8 cellular contexts compared by ENCODE assay signal in the genomic region with DNA sequence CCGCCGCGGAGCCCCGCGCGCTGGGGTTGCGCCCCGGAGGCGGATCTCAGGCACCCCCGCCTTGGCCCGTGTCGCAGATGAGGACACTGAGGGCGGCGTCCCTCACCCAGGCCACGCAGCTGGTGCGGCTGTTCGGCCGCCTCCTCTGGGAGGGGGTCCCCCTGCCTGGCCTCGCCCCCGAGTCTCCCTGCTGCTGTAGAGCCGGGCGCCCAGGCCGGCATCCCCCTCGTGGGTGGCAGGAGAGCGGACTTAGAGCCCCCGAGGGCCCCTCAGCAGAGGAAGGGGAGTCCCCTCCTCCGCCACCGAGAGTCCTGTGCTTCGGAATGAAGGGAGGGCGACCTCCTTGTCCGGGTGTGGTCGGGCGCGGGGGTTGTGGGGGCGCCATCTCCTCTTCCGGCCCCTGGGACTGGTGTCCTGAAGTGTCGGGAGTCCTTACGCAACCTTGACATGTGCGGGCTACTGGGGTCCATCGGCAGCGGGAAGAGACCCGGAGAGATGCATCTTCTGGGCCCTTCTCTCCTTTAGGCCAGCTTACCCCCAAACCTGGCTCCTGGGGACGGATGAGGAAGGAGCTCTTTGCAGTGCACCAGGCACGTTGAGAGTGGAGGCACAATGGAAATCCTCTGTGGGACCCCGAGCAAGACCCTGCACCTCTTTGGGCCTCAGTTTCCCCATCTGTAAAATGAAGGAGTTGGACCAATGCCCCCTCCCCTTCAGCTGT. TPM values are rescaled to one million over a fixed set of nuclear protein-coding genes. Genes with fewer than 3 reads are reported as not detected.
A peak's percentile ranks its signal among the peaks of the same experiment; 100 is the strongest.
DNase-seq lines count a peak whose midpoint lies in the region; ATAC-seq and TF ChIP-seq lines count a peak whose summit lies in the region.

No MANE protein-coding gene starts in this region.

- H2BK15ac ChIP-seq in H9 (ENCODE audit: low read depth, low read length), result no peak overlapping the region

- no peak overlapping the region for H4K5ac ChIP-seq in H9 (ENCODE audit: insufficient read length, low read depth, low read length)

- no peaks in the 10 kb centered on the region for H3K36me3 Mint-ChIP-seq in CD14-positive monocyte
- H3K36me3 Mint-ChIP-seq in H9 (ENCODE audit: insufficient read depth in 1 of 3, low read depth in 3 of 3), result no peaks in the 10 kb centered on the region; a peak in 1 of 7 replicates
- H3K36me3 Mint-ChIP-seq in nephron progenitor cell (ENCODE audit: low read depth), result no peaks in the 10 kb centered on the region

- peaks cover 11% of the 10 kb centered on the region for H3K4me1 Mint-ChIP-seq in CD14-positive monocyte
- H3K4me1 Mint-ChIP-seq in H9, result peaks cover 2 to 3% of the 10 kb centered on the region in 2 experiments; a peak in 2 of 4 replicates
- peaks cover 6% of the 10 kb centered on the region for H3K4me1 Mint-ChIP-seq in nephron progenitor cell

- peaks cover 6% of the 10 kb centered on the region for H3K23me2 ChIP-seq in H9 (ENCODE audit: insufficient read length, low read depth, low read length, poor library complexity, severe bottlenecking)

- no peak overlapping the region for H3T11ph ChIP-seq in H9 (ENCODE audit: low read length)

- H2BK20ac ChIP-seq in H9 (ENCODE audit: low read depth, low read length, poor library complexity, severe bottlenecking), result no peak overlapping the region

- no peaks in the 10 kb centered on the region for H3K4me1 ChIP-seq in H9 (ENCODE audit: insufficient read depth, low read length)

- H3K79me1 ChIP-seq in H9 (ENCODE audit: insufficient read depth, low read depth, low read length, poor library complexity, severe bottlenecking), result no peaks in the 10 kb centered on the region

- WGBS in H9 (ENCODE audit: extremely low coverage, insufficient read length, low lambda C conversion rate), result no CpG with 5 or more reads among the region's 45 CpGs

- no peak overlapping the region for H4K8ac ChIP-seq in H9 (replicated peaks; ENCODE audit: insufficient read length, low read depth, low read length)

- intact Hi-C loops in CD14-positive monocyte (cut with micrococcal nuclease), result loop anchor here (1.0 to 2.0 kb wide), 2 partner anchors 221 kb away; no protein-coding TSS in a partner anchor

- no peak overlapping the region for H2BK5ac ChIP-seq in H9 (ENCODE audit: insufficient read length, low read length)

- peaks cover 23 to 58% (median 30%) of the 10 kb centered on the region in 3 donors for H3K27me3 Mint-ChIP-seq in CD14-positive monocyte (ENCODE audit: low read depth in 3 of 3)
- peaks cover 55% of the 10 kb centered on the region for H3K27me3 Mint-ChIP-seq in H9 (ENCODE audit: low read depth)
- H3K27me3 Mint-ChIP-seq in nephron progenitor cell (ENCODE audit: low read depth, poor library complexity), result peaks cover 67% of the 10 kb centered on the region

- H3K23ac ChIP-seq in H9 (ENCODE audit: insufficient read length, low read depth, low read length), result no peak overlapping the region

- H3K79me2 ChIP-seq in H9 (ENCODE audit: insufficient read depth, low read length), result no peaks in the 10 kb centered on the region

- H4K20me1 ChIP-seq in H9 (ENCODE audit: control insufficient read depth, insufficient read depth, insufficient read length), result no peaks in the 10 kb centered on the region

- H2AFZ ChIP-seq in H9 (ENCODE audit: low read length), result no peak overlapping the region

- no peak overlapping the region for H2BK120ac ChIP-seq in H9 (ENCODE audit: low read depth, low read length, poor library complexity, severe bottlenecking)

- TF ChIP-seq CTCF in CD14-positive monocyte (IDR thresholded peaks at IDR 0.05) (no peak), H9 (conservative IDR thresholded peaks at IDR 0.05) (no peak), epithelial cell of esophagus (IDR thresholded peaks at IDR 0.05; ENCODE audit: insufficient read depth, low read depth, low read length, missing control alignments) (no peak), nephron progenitor cell (IDR thresholded peaks at IDR 0.05) (no peak)

- no peak overlapping the region for H4K91ac ChIP-seq in H9 (ENCODE audit: insufficient read length, low read depth, low read length)

- H2BK12ac ChIP-seq in H9 (ENCODE audit: insufficient read length, low read depth, low read length), result no peak overlapping the region

- H3K27ac ChIP-seq in H9 (ENCODE audit: insufficient read length, low read depth, low read length), result no peak overlapping the region

- no peak overlapping the region for H3K56ac ChIP-seq in H9 (ENCODE audit: insufficient read length, low read depth, low read length)

- no peak overlapping the region for H2AK5ac ChIP-seq in H9 (ENCODE audit: insufficient read length, low read length)

- no peak overlapping the region for H3K14ac ChIP-seq in H9 (ENCODE audit: insufficient read depth, low read length)

- H3K27me3 ChIP-seq in H9 (ENCODE audit: insufficient read depth, low read length), result peaks cover 10% of the 10 kb centered on the region

- H3K9ac ChIP-seq in H9 (ENCODE audit: extremely low read depth, insufficient read length, low read length), result no peak overlapping the region

- ATAC-seq in HG03439 (IDR thresholded peaks at IDR 0.05; ENCODE audit: unreplicated experiment), result no peak
- no peak for ATAC-seq in HG03520 (IDR thresholded peaks at IDR 0.05; ENCODE audit: unreplicated experiment)

- DNase-seq in CD14-positive monocyte (ENCODE audit: low spot score) (no peak), H9 (peak; percentile 57), SW480 (ENCODE audit: low spot score) (peak; percentile 47), epithelial cell of esophagus (ENCODE audit: low read depth) (no peak), nephron progenitor cell (no peak), OCI-M2 (lab: John Stamatoyannopoulos, UW; ENCODE audit: unreplicated experiment) (no peak)

- peaks cover 0 to 16% (median 5%) of the 10 kb centered on the region in 7 donors for H3K9me3 Mint-ChIP-seq in CD14-positive monocyte
- H3K9me3 Mint-ChIP-seq in H9, result peaks cover 8 to 10% of the 10 kb centered on the region in 2 experiments
- H3K9me3 Mint-ChIP-seq in nephron progenitor cell, result peaks cover 11% of the 10 kb centered on the region

- no peaks in the 10 kb centered on the region for H3K9me3 ChIP-seq in H9 (ENCODE audit: control insufficient read depth, low read depth, low read length)

- peak overlapping the region; percentile 52 for H3K4me3 ChIP-seq in epithelial cell of esophagus (ENCODE audit: low read length)

- H3K27ac Mint-ChIP-seq in CD14-positive monocyte (peak overlapping the region in 1 of 7 donors; percentile 7), H9 (no peak overlapping the region), nephron progenitor cell (no peak overlapping the region)

- H3K18ac ChIP-seq in H9 (ENCODE audit: insufficient read length, low read depth, low read length), result no peak overlapping the region

- H3K4me3 Mint-ChIP-seq in CD14-positive monocyte, result peak overlapping the region; percentile 83 to 94
- H3K4me3 Mint-ChIP-seq in H9, result peak overlapping the region; percentile 60 to 85
- peak overlapping the region; percentile 85 for H3K4me3 Mint-ChIP-seq in nephron progenitor cell

- peak overlapping the region; percentile 25 for H3K4me2 ChIP-seq in H9 (ENCODE audit: insufficient read depth, insufficient read length, low read length)

- no peak overlapping the region for H3K4ac ChIP-seq in H9 (ENCODE audit: low read depth, low read length)

RNA-seq across cellular contexts. Expression of a gene that starts 11.7 kb away (rescaled TPM):
- 10 to 100 TPM; 10.2 to 11.2 TPM for polyA plus RNA-seq in CD14-positive monocyte
- total RNA-seq in H9 (2021), result 92.0 and 94.5 TPM in 2 replicates

RNA-seq across cellular contexts. Expression of a gene that starts 17.5 kb away (rescaled TPM):
- not detected for polyA plus RNA-seq in CD14-positive monocyte
- not detected in 2 replicates for total RNA-seq in H9 (2021)

Comparison
In these comparisons a context has a peak if more than half of its experiments do, and no peak if none do; other contexts are left out.
1. DNase-seq: peak in H9 (single experiment) and SW480 (single experiment); none in CD14-positive monocyte (single experiment), epithelial cell of esophagus (single experiment), nephron progenitor cell (single experiment) and OCI-M2 (single experiment).
2. Peak in every context shown above with its lines, with median percentiles within 50 percentile points of each other: H3K4me3 Mint-ChIP-seq.